ENCODE assay signal across 8 cellular contexts in genomic region chr4:39044947-39045734, GRCh38. TPM values are rescaled to one million over a fixed set of nuclear protein-coding genes. Genes with fewer than 3 reads are reported as not detected.
DNase-seq lines count a peak whose midpoint lies in the region; ATAC-seq and TF ChIP-seq lines count a peak whose summit lies in the region.

No MANE protein-coding gene starts in this region.

- peaks cover 22% of the 10 kb centered on the region for H3K4me1 ChIP-seq in mammary epithelial cell (ENCODE audit: insufficient read depth, low read length)

- H3K4me3 ChIP-seq in HFF-Myc (replicated peaks; ENCODE audit: low read depth, low read length) = peak overlapping the region; percentile 66
- H3K4me3 ChIP-seq in mammary epithelial cell (replicated peaks in 1 of 3; ENCODE audit: insufficient read depth in 1 of 3, low read depth in 2 of 3, low read length in 3 of 3) = peak overlapping the region; percentile 59 to 87 (median 66)

- ATAC-seq in GM21367 (IDR thresholded peaks at IDR 0.05; ENCODE audit: unreplicated experiment) = no peak

- H3K27ac ChIP-seq in mammary epithelial cell (ENCODE audit: insufficient read depth, low read depth, low read length) = peak overlapping the region; percentile 67

- dilution Hi-C loops in mammary epithelial cell (cut with HindIII; ENCODE audit: low sequenced_read_pairs) = no loop called here

- peak overlapping the region; percentile 91 for H2AFZ ChIP-seq in mammary epithelial cell (ENCODE audit: low read depth, low read length)

- WGBS in mammary epithelial cell (ENCODE audit: low coverage, missing lambda C conversion rate) = 1% methylated on average over 10 of the region's 81 CpGs

- intact Hi-C loops in mammary epithelial cell (cut with micrococcal nuclease) = loop anchor here (5.0 kb wide), 1 partner anchor 92 kb away; no protein-coding TSS in a partner anchor

- H3K9me3 ChIP-seq in mammary epithelial cell (replicated peaks; ENCODE audit: insufficient read depth, low read length) = no peaks in the 10 kb centered on the region

- in situ Hi-C loops in mammary epithelial cell (cut with MboI; ENCODE audit: low sequenced_read_pairs in 2 of 2) = no loop called here

- TF ChIP-seq CTCF in HFF-Myc (IDR thresholded peaks at IDR 0.05; ENCODE audit: low read depth, low read length, missing control alignments) (no peak), mammary epithelial cell (conservative IDR thresholded peaks at IDR 0.05 in 1 of 2, IDR thresholded peaks at IDR 0.05 in 1 of 2; ENCODE audit: extremely low read depth in 1 of 2, insufficient read depth in 1 of 2, low read depth in 1 of 2, low read length in 2 of 2) (no peak)

- H3K4me2 ChIP-seq in mammary epithelial cell (ENCODE audit: insufficient read depth, low read depth, low read length) = peak overlapping the region; percentile 78

- peak; percentile 47 for DNase-seq in NCI-H2196 (lab: John Stamatoyannopoulos, UW; ENCODE audit: unreplicated experiment)
- no peak for DNase-seq in NCI-H2196 treated with DMSO at 0.1 percent for 48 hours (lab: John Stamatoyannopoulos, UW; ENCODE audit: unreplicated experiment)
- no peak for DNase-seq in HFF-Myc (ENCODE audit: extremely low read depth, low read depth)
- DNase-seq in RKO (ENCODE audit: low spot score) = peak; percentile 66
- DNase-seq in mammary epithelial cell = peak; percentile 18
- DNase-seq in islet precursor cell = peak; percentile 77
- peak; percentile 14 to 30 for DNase-seq in stimulated activated CD4-positive, alpha-beta T cell treated with anti-CD3 and anti-CD28 coated beads, Interleukin-2, amount 100 ng/mL, for 48 hours

- BruUV-seq in mammary epithelial cell (replicated peaks; lab: Mats Ljungman, UMichigan) = no TSS peak

- H4K20me1 ChIP-seq in mammary epithelial cell (ENCODE audit: insufficient read depth, low read length) = no peaks in the 10 kb centered on the region

- H3K36me3 ChIP-seq in mammary epithelial cell (ENCODE audit: insufficient read depth, low read length) = no peaks in the 10 kb centered on the region

- H3K79me2 ChIP-seq in mammary epithelial cell (ENCODE audit: insufficient read depth, low read length) = peaks cover 43% of the 10 kb centered on the region

- H3K27me3 ChIP-seq in mammary epithelial cell (ENCODE audit: insufficient read depth, low read length) = no peaks in the 10 kb centered on the region

- H3K9ac ChIP-seq in mammary epithelial cell (ENCODE audit: insufficient read depth, low read length) = peak overlapping the region; percentile 69

- CTCF ChIA-PET in mammary epithelial cell (lab: Charles Lee; ENCODE audit: low non-redundant PET) = no interaction called here

RNA-seq across cellular contexts. Expression of gene TMEM156, which starts 12.9 kb away (rescaled TPM):
- total RNA-seq in mammary epithelial cell = 1 to 10 TPM in 1 of 2 donors, not detected in 1; 1.2 TPM
- 0.60 TPM for polyA plus RNA-seq in mammary epithelial cell
- polyA minus RNA-seq in mammary epithelial cell = not detected

RNA-seq across cellular contexts. Expression of gene KLHL5, which starts 16.9 kb away (rescaled TPM):
- total RNA-seq in mammary epithelial cell = 10 to 100 TPM; 39.1 to 42.2 TPM
- 27.2 TPM for polyA plus RNA-seq in mammary epithelial cell
- 83.2 TPM for polyA minus RNA-seq in mammary epithelial cell

Comparison
In these comparisons a context has a peak if more than half of its experiments do, and no peak if none do; other contexts are left out.
1. DNase-seq: peak in NCI-H2196 (single experiment), RKO (single experiment), mammary epithelial cell (single experiment), islet precursor cell (single experiment) and stimulated activated CD4-positive, alpha-beta T cell treated with anti-CD3 and anti-CD28 coated beads, Interleukin-2, amount 100 ng/mL, for 48 hours (2 of 2); none in NCI-H2196 treated with DMSO at 0.1 percent for 48 hours (single experiment) and HFF-Myc (single experiment).